ENCODE assay signal across 34 cellular contexts in the genomic region with DNA sequence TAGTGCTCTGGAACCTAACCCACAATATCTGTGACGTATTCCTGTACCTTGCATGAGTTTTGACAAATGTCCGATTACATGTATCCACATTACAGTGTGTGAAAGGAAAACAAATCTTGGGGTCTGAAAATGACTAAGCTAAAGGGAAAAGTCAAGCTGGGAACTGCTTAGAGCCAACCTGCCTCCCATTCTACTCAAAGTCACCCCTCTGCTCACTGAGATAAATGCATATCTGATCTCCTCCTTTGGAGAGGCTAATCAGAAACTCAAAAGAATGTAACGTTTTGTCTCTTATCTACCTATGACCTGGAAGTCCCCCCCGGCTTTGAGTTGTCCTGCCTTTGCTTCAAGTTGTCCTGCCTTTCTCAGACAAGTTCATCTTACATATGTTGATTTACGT.
"Had no signal": no experiment of that assay in that cellular context is flagged by ENCODE, and none has a peak within 500 bp of the region (broad histone marks: within the 10 kb centered on the region; RNA-seq: fewer than 3 reads in every experiment).

No MANE protein-coding gene starts in this region.

- H3K27ac ChIP-seq: KMS-11 had no signal

- H3K4me2 ChIP-seq: KMS-11 had no signal

- H3K4me3 ChIP-seq: MG63 had no signal

- DNase-seq: Karpas-422, Kasumi-1, MG63, MM.1S, MV-4-11, NCI-H1048, NCI-H1092, NCI-H1092 treated with DMSO at 0.1 percent for 48 hours, NCI-H1105, NCI-H1105 treated with DMSO at 0.1 percent for 48 hours, NCI-H1417, NCI-H1417 treated with DMSO at 0.1 percent for 48 hours, NCI-H1436, NCI-H1436 treated with DMSO at 0.1 percent for 48 hours, NCI-H146, NCI-H1694, NCI-H1694 treated with DMSO at 0.1 percent for 48 hours, NCI-H187, NCI-H187 treated with DMSO at 0.1 percent for 48 hours, NCI-H2029, NCI-H2029 treated with DMSO at 0.1 percent for 48 hours, NCI-H2081, NCI-H2081 treated with DMSO at 0.1 percent for 48 hours, NCI-H2107, NCI-H2171, NCI-H2171 treated with DMSO at 0.1 percent for 48 hours, NCI-H2227 treated with DMSO at 0.1 percent for 48 hours, NCI-H226, NCI-H345, NCI-H446, NCI-H446 treated with DMSO at 0.1 percent for 48 hours, NCI-H510A, NCI-H510A treated with DMSO at 0.1 percent for 48 hours had no signal

- H3K36me3 ChIP-seq: MG63 had no signal

- H3K27me3 ChIP-seq: MG63 had no signal

- H3K9me3 ChIP-seq: MG63 had no signal

- H3K9ac ChIP-seq: KMS-11 had no signal
